Comparison of ENCODE assay signal across 1 cellular context in the genomic region with DNA sequence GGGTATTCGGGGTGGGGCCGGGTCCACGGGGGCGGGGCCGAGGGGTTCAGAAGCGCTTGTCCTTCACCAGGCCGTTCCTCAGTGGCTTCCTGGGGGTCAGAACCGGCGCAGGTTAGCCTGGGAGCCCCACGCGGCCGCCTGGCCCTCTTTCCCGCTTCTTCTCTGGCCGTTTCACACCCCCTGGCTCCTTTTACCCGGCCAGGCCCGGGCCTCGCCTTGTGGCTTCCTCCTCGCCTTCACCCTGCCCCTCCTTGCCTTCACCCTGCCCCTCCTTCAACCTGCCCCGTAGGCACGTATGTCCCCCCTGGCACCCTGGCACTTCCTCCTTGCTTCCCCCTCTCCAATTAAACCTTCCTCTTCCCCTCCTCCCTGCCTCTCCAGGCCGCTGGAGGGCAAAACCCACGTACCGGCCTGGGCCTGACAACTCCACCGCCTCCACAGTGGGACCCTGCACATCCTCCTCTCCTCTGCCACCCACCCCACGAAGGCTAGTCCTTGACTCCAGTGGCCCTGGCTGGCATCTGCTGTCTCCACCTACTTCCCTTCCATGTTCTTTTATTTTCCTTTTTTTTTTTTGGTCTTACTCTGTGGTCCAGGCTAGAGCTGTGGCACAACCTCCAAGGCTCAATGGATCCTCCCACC.
TF ChIP-seq lines count a peak whose summit lies in the region.

No MANE protein-coding gene starts in this region.

TF ChIP-seq in GM23338, 12 proteins besides CTCF, POLR2A, EP300 and RAD21 (continued from another document):
- TF ChIP-seq ZNF331 (CRISPR knock-in tag; IDR thresholded peaks at IDR 0.05; ENCODE audit: low read depth) (no peak), CREB1 (CRISPR knock-in tag; IDR thresholded peaks at IDR 0.05; ENCODE audit: low read depth) (no peak), POLR2AphosphoS5 (IDR thresholded peaks at IDR 0.05; ENCODE audit: low read depth) (no peak), NANOG (IDR thresholded peaks at IDR 0.05; ENCODE audit: borderline replicate concordance) (no peak), STAT1 (IDR thresholded peaks at IDR 0.05; ENCODE audit: unreplicated experiment) (no peak)
- TF ChIP-seq, protein P1, sequence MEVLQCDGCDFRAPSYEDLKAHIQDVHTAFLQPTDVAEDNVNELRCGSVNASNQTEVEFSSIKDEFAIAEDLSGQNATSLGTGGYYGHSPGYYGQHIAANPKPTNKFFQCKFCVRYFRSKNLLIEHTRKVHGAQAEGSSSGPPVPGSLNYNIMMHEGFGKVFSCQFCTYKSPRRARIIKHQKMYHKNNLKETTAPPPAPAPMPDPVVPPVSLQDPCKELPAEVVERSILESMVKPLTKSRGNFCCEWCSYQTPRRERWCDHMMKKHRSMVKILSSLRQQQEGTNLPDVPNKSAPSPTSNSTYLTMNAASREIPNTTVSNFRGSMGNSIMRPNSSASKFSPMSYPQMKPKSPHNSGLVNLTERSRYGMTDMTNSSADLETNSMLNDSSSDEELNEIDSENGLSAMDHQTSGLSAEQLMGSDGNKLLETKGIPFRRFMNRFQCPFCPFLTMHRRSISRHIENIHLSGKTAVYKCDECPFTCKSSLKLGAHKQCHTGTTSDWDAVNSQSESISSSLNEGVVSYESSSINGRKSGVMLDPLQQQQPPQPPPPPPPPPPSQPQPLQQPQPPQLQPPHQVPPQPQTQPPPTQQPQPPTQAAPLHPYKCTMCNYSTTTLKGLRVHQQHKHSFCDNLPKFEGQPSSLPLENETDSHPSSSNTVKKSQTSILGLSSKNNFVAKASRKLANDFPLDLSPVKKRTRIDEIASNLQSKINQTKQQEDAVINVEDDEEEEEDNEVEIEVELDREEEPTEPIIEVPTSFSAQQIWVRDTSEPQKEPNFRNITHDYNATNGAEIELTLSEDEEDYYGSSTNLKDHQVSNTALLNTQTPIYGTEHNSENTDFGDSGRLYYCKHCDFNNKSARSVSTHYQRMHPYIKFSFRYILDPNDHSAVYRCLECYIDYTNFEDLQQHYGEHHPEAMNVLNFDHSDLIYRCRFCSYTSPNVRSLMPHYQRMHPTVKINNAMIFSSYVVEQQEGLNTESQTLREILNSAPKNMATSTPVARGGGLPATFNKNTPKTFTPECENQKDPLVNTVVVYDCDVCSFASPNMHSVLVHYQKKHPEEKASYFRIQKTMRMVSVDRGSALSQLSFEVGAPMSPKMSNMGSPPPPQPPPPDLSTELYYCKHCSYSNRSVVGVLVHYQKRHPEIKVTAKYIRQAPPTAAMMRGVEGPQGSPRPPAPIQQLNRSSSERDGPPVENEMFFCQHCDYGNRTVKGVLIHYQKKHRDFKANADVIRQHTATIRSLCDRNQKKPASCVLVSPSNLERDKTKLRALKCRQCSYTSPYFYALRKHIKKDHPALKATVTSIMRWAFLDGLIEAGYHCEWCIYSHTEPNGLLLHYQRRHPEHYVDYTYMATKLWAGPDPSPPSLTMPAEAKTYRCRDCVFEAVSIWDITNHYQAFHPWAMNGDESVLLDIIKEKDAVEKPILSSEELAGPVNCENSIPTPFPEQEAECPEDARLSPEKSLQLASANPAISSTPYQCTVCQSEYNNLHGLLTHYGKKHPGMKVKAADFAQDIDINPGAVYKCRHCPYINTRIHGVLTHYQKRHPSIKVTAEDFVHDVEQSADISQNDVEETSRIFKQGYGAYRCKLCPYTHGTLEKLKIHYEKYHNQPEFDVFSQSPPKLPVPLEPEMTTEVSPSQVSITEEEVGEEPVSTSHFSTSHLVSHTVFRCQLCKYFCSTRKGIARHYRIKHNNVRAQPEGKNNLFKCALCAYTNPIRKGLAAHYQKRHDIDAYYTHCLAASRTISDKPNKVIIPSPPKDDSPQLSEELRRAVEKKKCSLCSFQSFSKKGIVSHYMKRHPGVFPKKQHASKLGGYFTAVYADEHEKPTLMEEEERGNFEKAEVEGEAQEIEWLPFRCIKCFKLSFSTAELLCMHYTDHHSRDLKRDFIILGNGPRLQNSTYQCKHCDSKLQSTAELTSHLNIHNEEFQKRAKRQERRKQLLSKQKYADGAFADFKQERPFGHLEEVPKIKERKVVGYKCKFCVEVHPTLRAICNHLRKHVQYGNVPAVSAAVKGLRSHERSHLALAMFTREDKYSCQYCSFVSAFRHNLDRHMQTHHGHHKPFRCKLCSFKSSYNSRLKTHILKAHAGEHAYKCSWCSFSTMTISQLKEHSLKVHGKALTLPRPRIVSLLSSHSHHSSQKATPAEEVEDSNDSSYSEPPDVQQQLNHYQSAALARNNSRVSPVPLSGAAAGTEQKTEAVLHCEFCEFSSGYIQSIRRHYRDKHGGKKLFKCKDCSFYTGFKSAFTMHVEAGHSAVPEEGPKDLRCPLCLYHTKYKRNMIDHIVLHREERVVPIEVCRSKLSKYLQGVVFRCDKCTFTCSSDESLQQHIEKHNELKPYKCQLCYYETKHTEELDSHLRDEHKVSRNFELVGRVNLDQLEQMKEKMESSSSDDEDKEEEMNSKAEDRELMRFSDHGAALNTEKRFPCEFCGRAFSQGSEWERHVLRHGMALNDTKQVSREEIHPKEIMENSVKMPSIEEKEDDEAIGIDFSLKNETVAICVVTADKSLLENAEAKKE (CRISPR knock-in tag; IDR thresholded peaks at IDR 0.05), result no peak
